ENCODE assay signal across 8 cellular contexts in the genomic region with DNA sequence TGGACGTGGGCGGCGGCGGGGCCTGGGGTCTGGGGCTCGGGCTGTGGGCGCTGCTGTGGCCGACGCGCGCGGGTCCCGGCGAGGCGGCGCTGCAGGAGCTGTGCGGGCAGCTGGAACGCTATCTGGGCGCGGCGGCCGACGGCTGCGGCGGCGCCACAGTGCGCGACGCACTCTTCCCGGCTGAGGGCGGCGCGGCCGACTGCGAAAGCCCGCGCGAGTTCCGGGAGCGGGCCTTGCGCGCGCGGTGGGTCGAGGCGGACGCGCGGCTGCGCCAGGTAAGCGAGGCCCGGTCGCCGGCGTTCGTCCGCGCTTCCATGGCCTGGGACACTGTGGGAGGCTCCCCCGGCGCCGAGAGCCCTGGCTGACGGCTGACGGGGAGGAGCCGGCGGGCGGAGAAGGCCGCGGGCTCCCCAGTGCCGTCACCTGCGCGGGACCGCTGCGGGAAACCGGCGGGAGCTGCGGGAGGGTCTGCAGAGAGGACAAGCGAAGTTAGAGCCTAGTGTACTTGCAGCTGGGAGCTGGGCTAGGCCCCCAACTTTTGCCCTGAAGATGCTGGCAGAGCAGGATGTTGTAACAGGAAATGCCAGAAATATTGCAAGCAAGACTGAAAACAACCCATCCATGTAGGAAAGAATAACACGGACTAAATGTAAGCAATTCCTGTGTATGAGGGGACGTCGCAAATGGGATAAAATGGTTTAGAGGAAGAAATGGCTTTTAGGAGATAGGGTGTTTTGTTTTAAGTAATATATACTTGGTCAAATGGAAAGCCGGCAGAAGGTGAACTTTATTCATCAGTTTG. TPM values are rescaled to one million over a fixed set of nuclear protein-coding genes. Genes with fewer than 3 reads are reported as not detected.
DNase-seq lines count a peak whose midpoint lies in the region; ATAC-seq and TF ChIP-seq lines count a peak whose summit lies in the region.

No MANE protein-coding gene starts in this region.

- no peak for TF ChIP-seq CTCF in WERI-Rb-1 (IDR thresholded peaks at IDR 0.05; ENCODE audit: low read depth, low read length)

- peak overlapping the region; percentile 88 for H3K4me3 Mint-ChIP-seq in memory B cell

- peaks cover 33% of the 10 kb centered on the region for H3K4me1 Mint-ChIP-seq in memory B cell

- DNase-seq in Daoy (ENCODE audit: low read depth) (peak; percentile 58), KG1 (lab: John Stamatoyannopoulos, UW) (peak; percentile 41), WERI-Rb-1 (peak; percentile 30), ecto neural progenitor cell (ENCODE audit: low spot score) (peak; percentile 68), memory B cell (ENCODE audit: low spot score in 2 of 2) (peak; percentile 32), superior temporal gyrus (ENCODE audit: extremely low spot score) (peak; percentile 42), NCI-H1694 (lab: John Stamatoyannopoulos, UW) (no peak)

- H3K27me3 ChIP-seq in WERI-Rb-1 (ENCODE audit: insufficient read depth, low read depth, severe bottlenecking), result no peaks in the 10 kb centered on the region

- no peaks in the 10 kb centered on the region for H3K27me3 Mint-ChIP-seq in memory B cell

- peak overlapping the region; percentile 83 for H3K27ac ChIP-seq in WERI-Rb-1

- peak overlapping the region; percentile 77 for H3K4me3 ChIP-seq in WERI-Rb-1 (ENCODE audit: low read depth, low read length)

- H3K9me3 Mint-ChIP-seq in memory B cell, result no peaks in the 10 kb centered on the region

- H3K36me3 ChIP-seq in WERI-Rb-1, result peaks cover 12% of the 10 kb centered on the region

- H3K36me3 Mint-ChIP-seq in memory B cell, result peaks cover 9% of the 10 kb centered on the region

- ATAC-seq in GM21529 (IDR thresholded peaks at IDR 0.05; ENCODE audit: unreplicated experiment) (peak; percentile 14), memory B cell (ENCODE audit: low read depth) (peak; percentile 17)

- no peaks in the 10 kb centered on the region for H3K9me3 ChIP-seq in WERI-Rb-1 (ENCODE audit: severe bottlenecking)

- peak overlapping the region; percentile 96 for H3K27ac Mint-ChIP-seq in memory B cell

RNA-seq across cellular contexts. Expression of a gene that starts 0.8 kb away (rescaled TPM):
- total RNA-seq in Daoy (2014; rRNA removed; shearing (Covaris generic)), result 2.5 and 3.2 TPM in 2 replicates

RNA-seq across cellular contexts. Expression of a gene that starts 4.4 kb away (rescaled TPM):
- not detected in 2 replicates for total RNA-seq in Daoy (2014; rRNA removed; shearing (Covaris generic))
